In genomic region chr12:120677765-120678473, GRCh38 we compare ENCODE assay signal across 8 cellular contexts. TPM values are rescaled to one million over a fixed set of nuclear protein-coding genes. Genes with fewer than 3 reads are reported as not detected.
DNase-seq lines count a peak whose midpoint lies in the region; ATAC-seq and TF ChIP-seq lines count a peak whose summit lies in the region.

No MANE protein-coding gene starts in this region.

- DNase-seq in GM12865 (ENCODE audit: low read depth): peak; percentile 87
- peak; percentile 31 for DNase-seq in T1000 (lab: John Stamatoyannopoulos, UW)
- peak; percentile 51 for DNase-seq in kidney tubule cell (ENCODE audit: low spot score)
- no peak for DNase-seq in osteocyte (ENCODE audit: extremely low spot score, unreplicated experiment)

- H3K4me1 Mint-ChIP-seq in osteocyte (ENCODE audit: unreplicated experiment): no peaks in the 10 kb centered on the region

- H3K4me3 ChIP-seq in GM12865 (ENCODE audit: low read depth, low read length) (peak overlapping the region; percentile 5), HEK293 (ENCODE audit: low read depth, low read length) (no peak overlapping the region)

- H3K9me3 Mint-ChIP-seq in osteocyte (ENCODE audit: unreplicated experiment): no peaks in the 10 kb centered on the region

- H3K4me3 Mint-ChIP-seq in osteocyte (ENCODE audit: unreplicated experiment): no peak overlapping the region

- H3K27me3 Mint-ChIP-seq in osteocyte (ENCODE audit: unreplicated experiment): peaks cover 8% of the 10 kb centered on the region

- CTCF ChIA-PET in HEK293 (lab: Yijun Ruan, JAX): interaction anchor here (1.3 to 3.4 kb wide), 3 partner anchors 29 to 31 kb away, joined by 3 to 25 read pairs (median 7); no protein-coding TSS in a partner anchor

- no peak overlapping the region for H3K27ac ChIP-seq in HEK293 (ENCODE audit: extremely low read depth, low read depth, low read length)

- H3K36me3 ChIP-seq in HEK293 (ENCODE audit: control insufficient read depth in 2 of 2, insufficient read depth in 1 of 2, low read length in 2 of 2): no peaks in the 10 kb centered on the region

- POLR2A ChIA-PET in HEK293 (lab: Yijun Ruan, JAX): interaction anchor here (0.6 kb wide), 1 partner anchor 223 kb away, joined by 7 read pairs; no protein-coding TSS in a partner anchor

- no peaks in the 10 kb centered on the region for H3K4me1 ChIP-seq in HEK293 (ENCODE audit: control insufficient read depth, insufficient read depth, low read length)

- H3K9me3 ChIP-seq in HEK293 (ENCODE audit: control insufficient read depth, insufficient read depth, low read depth, low read length): no peaks in the 10 kb centered on the region

- ATAC-seq in GM21526 (IDR thresholded peaks at IDR 0.05; ENCODE audit: low FRiP score, unreplicated experiment): no peak
- no peak for ATAC-seq in HG02763 (IDR thresholded peaks at IDR 0.05; ENCODE audit: unreplicated experiment)
- no peak for ATAC-seq in HG02970 (IDR thresholded peaks at IDR 0.05; ENCODE audit: low FRiP score, unreplicated experiment)

- no peak overlapping the region for H3K27ac Mint-ChIP-seq in osteocyte (ENCODE audit: unreplicated experiment)

- TF ChIP-seq CTCF in GM12865 (IDR thresholded peaks at IDR 0.05; ENCODE audit: insufficient read depth, low read depth, low read length, missing control alignments) (no peak), HEK293 (tag by site-specific recombination; IDR thresholded peaks at IDR 0.05) (no peak), osteocyte (IDR thresholded peaks at IDR 0.05) (no peak)

- no peaks in the 10 kb centered on the region for H3K36me3 Mint-ChIP-seq in osteocyte (ENCODE audit: unreplicated experiment)

TF ChIP-seq in HEK293, 187 proteins besides CTCF, POLR2A, EP300 and RAD21:
- TF ChIP-seq GLIS1 (tag by site-specific recombination; IDR thresholded peaks at IDR 0.05) (peak; percentile 53), REPIN1 (tag by site-specific recombination; IDR thresholded peaks at IDR 0.05; ENCODE audit: low read depth) (no peak), TCF7L2 (IDR thresholded peaks at IDR 0.05; ENCODE audit: borderline replicate concordance, low read depth, low read length) (peak; percentile 32; the same call in 1 of the 2 replicates)

RNA-seq across cellular contexts. Expression of gene MLEC, which starts 9.0 kb away (rescaled TPM):
- 129 TPM in 2 replicates for total RNA-seq in osteocyte

RNA-seq across cellular contexts. Expression of gene UNC119B, which starts 32.3 kb away (rescaled TPM):
- total RNA-seq in osteocyte: 26.8 and 27.9 TPM in 2 replicates

RNA-seq across cellular contexts. Expression of gene CABP1, which starts 37.5 kb away (rescaled TPM):
- not detected in 2 replicates for total RNA-seq in osteocyte

RNA-seq across cellular contexts. Expression of gene ACADS, which starts 47.7 kb away (rescaled TPM):
- 4.6 and 4.9 TPM in 2 replicates for total RNA-seq in osteocyte
